1 cellular context compared by ENCODE assay signal in genomic region chr3:99842826-99843589, GRCh38.
TF ChIP-seq lines count a peak whose summit lies in the region.

No MANE protein-coding gene starts in this region.

TF ChIP-seq in GM23338, 12 proteins besides CTCF, POLR2A, EP300 and RAD21 (continued from another document):
- TF ChIP-seq, protein P1, sequence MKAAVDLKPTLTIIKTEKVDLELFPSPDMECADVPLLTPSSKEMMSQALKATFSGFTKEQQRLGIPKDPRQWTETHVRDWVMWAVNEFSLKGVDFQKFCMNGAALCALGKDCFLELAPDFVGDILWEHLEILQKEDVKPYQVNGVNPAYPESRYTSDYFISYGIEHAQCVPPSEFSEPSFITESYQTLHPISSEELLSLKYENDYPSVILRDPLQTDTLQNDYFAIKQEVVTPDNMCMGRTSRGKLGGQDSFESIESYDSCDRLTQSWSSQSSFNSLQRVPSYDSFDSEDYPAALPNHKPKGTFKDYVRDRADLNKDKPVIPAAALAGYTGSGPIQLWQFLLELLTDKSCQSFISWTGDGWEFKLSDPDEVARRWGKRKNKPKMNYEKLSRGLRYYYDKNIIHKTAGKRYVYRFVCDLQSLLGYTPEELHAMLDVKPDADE (IDR thresholded peaks at IDR 0.05), result no peak
- TF ChIP-seq STAT1 (IDR thresholded peaks at IDR 0.05; ENCODE audit: unreplicated experiment), result no peak
- TF ChIP-seq POLR2AphosphoS5 (IDR thresholded peaks at IDR 0.05; ENCODE audit: low read depth), result no peak
- no peak for TF ChIP-seq NANOG (IDR thresholded peaks at IDR 0.05; ENCODE audit: borderline replicate concordance)
- TF ChIP-seq ZNF114 (CRISPR knock-in tag; IDR thresholded peaks at IDR 0.05), result no peak
- no peak for TF ChIP-seq REST (IDR thresholded peaks at IDR 0.05; ENCODE audit: unreplicated experiment)
- TF ChIP-seq JUNB (IDR thresholded peaks at IDR 0.05; ENCODE audit: unreplicated experiment), result no peak
